In the genomic region with DNA sequence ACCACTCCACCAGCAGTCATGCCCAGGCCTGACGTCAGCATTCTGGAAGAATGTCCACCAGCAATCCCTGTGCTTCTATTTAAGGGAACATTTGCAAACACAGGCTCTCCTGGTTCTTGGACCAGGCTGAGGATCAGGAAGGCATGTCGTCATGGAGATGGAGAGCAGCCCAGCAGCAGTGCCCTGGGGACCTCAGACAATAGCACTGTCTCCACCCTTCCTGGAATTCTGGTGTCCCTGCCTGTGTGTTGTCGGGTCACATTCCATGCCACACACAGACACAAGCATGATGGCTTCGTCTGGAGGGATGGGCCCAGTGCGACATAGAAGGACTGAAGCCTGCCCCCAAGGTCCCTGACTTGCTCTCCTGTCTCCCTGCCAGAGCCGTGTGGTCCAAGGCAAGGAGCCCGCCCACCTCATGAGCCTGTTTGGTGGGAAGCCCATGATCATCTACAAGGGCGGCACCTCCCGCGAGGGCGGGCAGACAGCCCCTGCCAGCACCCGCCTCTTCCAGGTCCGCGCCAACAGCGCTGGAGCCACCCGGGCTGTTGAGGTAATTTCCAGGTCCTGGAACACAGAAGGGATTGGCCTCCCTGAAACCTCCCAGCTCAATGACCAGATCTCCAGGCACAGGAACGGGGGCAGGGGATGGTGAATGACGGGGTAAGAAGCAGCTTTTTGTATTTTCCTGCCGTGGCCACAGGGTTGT, we compare ENCODE assay signal across 1 cellular context.
TF ChIP-seq lines count a peak whose summit lies in the region.

No MANE protein-coding gene starts in this region.

TF ChIP-seq in liver, 16 proteins besides CTCF, POLR2A, EP300 and RAD21 (continued from another document):
- peak; percentile 76 to 85 for TF ChIP-seq RXRA (IDR thresholded peaks at IDR 0.05)
- no peak for TF ChIP-seq FOXA2 (IDR thresholded peaks at IDR 0.05)
- no peak for TF ChIP-seq TAF1 (conservative IDR thresholded peaks at IDR 0.05)
- peak; percentile 49 for TF ChIP-seq YY1 (IDR thresholded peaks at IDR 0.05)
- no peak for TF ChIP-seq HNF4G (IDR thresholded peaks at IDR 0.05)
